ENCODE assay signal across 28 cellular contexts in the genomic region with DNA sequence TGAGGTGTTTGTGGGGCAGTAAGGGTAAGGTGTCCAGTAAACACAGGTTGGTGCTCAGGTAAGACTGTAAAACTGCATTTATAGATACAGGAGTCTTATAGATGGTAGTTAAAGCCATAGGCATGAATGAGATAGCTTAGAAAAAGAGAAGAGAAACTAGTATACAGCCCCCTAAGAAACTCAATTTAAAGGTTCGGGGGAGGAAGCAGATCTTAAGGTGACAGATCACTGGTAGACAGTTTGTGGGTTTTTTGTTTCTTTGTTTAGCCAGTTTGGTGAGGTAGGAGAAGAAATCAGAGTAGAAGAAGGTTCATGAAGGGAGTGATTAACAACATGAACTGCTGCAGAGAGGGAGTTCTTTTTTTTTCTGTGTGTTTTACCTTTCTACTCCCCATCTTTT. TPM values are rescaled to one million over a fixed set of nuclear protein-coding genes. Genes with fewer than 3 reads are reported as not detected.
DNase-seq lines count a peak whose midpoint lies in the region; ATAC-seq and TF ChIP-seq lines count a peak whose summit lies in the region.
"Had no signal": no experiment of that assay in that cellular context is flagged by ENCODE, and none has a peak within 500 bp of the region (broad histone marks: within the 10 kb centered on the region; RNA-seq: fewer than 3 reads in every experiment).

No MANE protein-coding gene starts in this region.

- H3K4me2 ChIP-seq in Karpas-422 (ENCODE audit: low read depth, low read length, poor library complexity, severe bottlenecking) = no peak overlapping the region
- H3K4me2 ChIP-seq in OCI-LY7 (ENCODE audit: low read length) = peak overlapping the region; percentile 53

- peaks cover 14% of the 10 kb centered on the region for H3K36me3 Mint-ChIP-seq in nephron progenitor cell (ENCODE audit: low read depth)
- H3K36me3 Mint-ChIP-seq in activated T-cell treated with anti-CD3 and anti-CD28 coated beads, Interleukin-2, amount 50 U/mL, for 24 hours (ENCODE audit: low read depth) = peaks cover 26% of the 10 kb centered on the region

- no TSS peak for BruUV-seq in OCI-LY7 (replicated peaks; lab: Mats Ljungman, UMichigan)

- CTCF ChIA-PET in OCI-LY7 (lab: Charles Lee; ENCODE audit: unreplicated experiment) = no interaction called here

- no peaks in the 10 kb centered on the region for H3K9me2 ChIP-seq in Karpas-422 (replicated peaks; ENCODE audit: insufficient read depth, low read length)
- no peaks in the 10 kb centered on the region for H3K9me2 ChIP-seq in OCI-LY7 (ENCODE audit: insufficient read depth, low read length)

- no peak overlapping the region for H3K4me3 ChIP-seq in Karpas-422 (ENCODE audit: low read length)
- no peak overlapping the region for H3K4me3 ChIP-seq in OCI-LY7 (ENCODE audit: low read depth, low read length, poor library complexity, severe bottlenecking)
- H3K4me3 ChIP-seq: esophagus squamous epithelium, prostate gland, right lobe of liver, stomach had no signal

- H3K27me3 Mint-ChIP-seq in nephron progenitor cell (ENCODE audit: low read depth, poor library complexity) = no peaks in the 10 kb centered on the region
- no peaks in the 10 kb centered on the region for H3K27me3 Mint-ChIP-seq in activated T-cell treated with anti-CD3 and anti-CD28 coated beads, Interleukin-2, amount 50 U/mL, for 24 hours
- H3K27me3 Mint-ChIP-seq: activated CD4-positive, alpha-beta T cell treated with anti-CD3 and anti-CD28 coated beads for 36 hours; naive thymus-derived CD4-positive, alpha-beta T cell had no signal

- H2AFZ ChIP-seq in Karpas-422 (ENCODE audit: low read length) (no peak overlapping the region), OCI-LY7 (ENCODE audit: low read length) (no peak overlapping the region)

- H3K36me3 ChIP-seq in Karpas-422 (ENCODE audit: insufficient read depth, low read length) (peaks cover 13% of the 10 kb centered on the region; the same call in 1 of the 2 replicates), OCI-LY7 (ENCODE audit: insufficient read depth, low read length) (peaks cover 19% of the 10 kb centered on the region; the same call in 1 of the 2 replicates)
- H3K36me3 ChIP-seq: BE2C, prostate gland, right lobe of liver had no signal

- no peak for TF ChIP-seq CTCF in GM10266 (IDR thresholded peaks at IDR 0.05; ENCODE audit: control insufficient read depth, insufficient read depth, low read depth, missing control alignments)
- no peak for TF ChIP-seq CTCF in OCI-LY7 (conservative IDR thresholded peaks at IDR 0.05; ENCODE audit: low read length)
- TF ChIP-seq CTCF in nephron progenitor cell (IDR thresholded peaks at IDR 0.05) = no peak

- DNase-seq in GM10266 (ENCODE audit: extremely low spot score) (peak; percentile 39), Karpas-422 (peak; percentile 62), OCI-LY7 (ENCODE audit: low spot score) (peak; percentile 52), nephron progenitor cell (no peak), T1000 (lab: John Stamatoyannopoulos, UW) (no peak)
- DNase-seq in activated T-cell treated with anti-CD3 and anti-CD28 coated beads, Interleukin-2, amount 50 U/mL, for 24 hours = no peak
- DNase-seq: activated CD4-positive, alpha-beta T cell treated with anti-CD3 and anti-CD28 coated beads for 36 hours; activated naive CD4-positive, alpha-beta T cell treated with anti-CD3 and anti-CD28 coated beads, Interleukin-2, amount 50 U/mL, for 16 hours; amygdala; BE2C; esophagus squamous epithelium; foreskin keratinocyte; HCEC 1CT; Kasumi-1; midbrain; naive thymus-derived CD4-positive, alpha-beta T cell; NCI-H146; NCI-H2107; NCI-H345; nucleus accumbens; right lobe of liver; stimulated activated CD8-positive, alpha-beta memory T cell treated with anti-CD3 and anti-CD28 coated beads, Interleukin-4, amount 100 ng/mL, for 48 hours; stomach had no signal

- H3K4me1 Mint-ChIP-seq in nephron progenitor cell = peaks cover 18% of the 10 kb centered on the region
- H3K4me1 Mint-ChIP-seq in activated T-cell treated with anti-CD3 and anti-CD28 coated beads, Interleukin-2, amount 50 U/mL, for 24 hours (ENCODE audit: low read depth) = peaks cover 8% of the 10 kb centered on the region

- H3K4me1 ChIP-seq in Karpas-422 (ENCODE audit: low read length) (peaks cover 65% of the 10 kb centered on the region), OCI-LY7 (ENCODE audit: insufficient read depth, low read length, poor library complexity, severe bottlenecking) (peaks cover 33% of the 10 kb centered on the region)
- H3K4me1 ChIP-seq: BE2C, prostate gland, right lobe of liver had no signal

- ATAC-seq in GM21367 (IDR thresholded peaks at IDR 0.05; ENCODE audit: unreplicated experiment) = no peak
- ATAC-seq: activated CD4-positive, alpha-beta T cell treated with anti-CD3 and anti-CD28 coated beads for 36 hours; foreskin keratinocyte; naive thymus-derived CD4-positive, alpha-beta T cell; right lobe of liver; SK-N-SH treated with all-trans-retinoic acid at 6 μM for 48 hours had no signal

- H3K79me2 ChIP-seq in Karpas-422 (ENCODE audit: low read length) = peaks cover 8% of the 10 kb centered on the region; the same call in 1 of the 2 replicates
- peaks cover 2% of the 10 kb centered on the region; the same call in 1 of the 2 replicates for H3K79me2 ChIP-seq in OCI-LY7 (ENCODE audit: insufficient read depth, low read depth, low read length)

- no peaks in the 10 kb centered on the region for H3K27me3 ChIP-seq in Karpas-422 (ENCODE audit: low read length)
- H3K27me3 ChIP-seq: BE2C, esophagus squamous epithelium, foreskin keratinocyte, right lobe of liver, stomach had no signal

- peak overlapping the region; percentile 77 for H3K27ac Mint-ChIP-seq in nephron progenitor cell
- no peak overlapping the region for H3K27ac Mint-ChIP-seq in activated T-cell treated with anti-CD3 and anti-CD28 coated beads, Interleukin-2, amount 50 U/mL, for 24 hours
- H3K27ac Mint-ChIP-seq: activated CD4-positive, alpha-beta T cell treated with anti-CD3 and anti-CD28 coated beads for 36 hours; activated T-helper 2 cell treated with anti-CD3 and anti-CD28 coated beads, Interferon-gamma antibody, Interleukin-2, Interleukin-4, amounts not matched to agents 10 μg/mL and 5 μg/mL and 100 μg/mL, durations not matched to agents 14 hours and 24 hours and 36 hours had no signal

- POLR2A ChIA-PET in OCI-LY7 (lab: Charles Lee) = interaction anchor here (0.5 kb wide), 1 partner anchor 241 kb away, joined by 3 read pairs; no protein-coding TSS in a partner anchor

- H3K9me3 ChIP-seq in Karpas-422 (ENCODE audit: low read length) (no peaks in the 10 kb centered on the region), OCI-LY7 (ENCODE audit: low read length) (no peaks in the 10 kb centered on the region)
- H3K9me3 ChIP-seq: BE2C, esophagus squamous epithelium, prostate gland, right lobe of liver, stomach had no signal

- intact Hi-C loops in OCI-LY7 (cut with micrococcal nuclease; ENCODE audit: unreplicated experiment) = no loop called here

- no peaks in the 10 kb centered on the region for H3K9me3 Mint-ChIP-seq in nephron progenitor cell
- no peaks in the 10 kb centered on the region for H3K9me3 Mint-ChIP-seq in activated T-cell treated with anti-CD3 and anti-CD28 coated beads, Interleukin-2, amount 50 U/mL, for 24 hours
- H3K9me3 Mint-ChIP-seq: activated T-helper 2 cell treated with anti-CD3 and anti-CD28 coated beads, Interferon-gamma antibody, Interleukin-2, Interleukin-4, amounts not matched to agents 10 μg/mL and 5 μg/mL and 100 μg/mL, durations not matched to agents 14 hours and 24 hours and 36 hours had no signal

- H3K27ac ChIP-seq in Karpas-422 (ENCODE audit: low read length) (peak overlapping the region; percentile 38), OCI-LY7 (ENCODE audit: low read depth, low read length, poor library complexity, severe bottlenecking) (peak overlapping the region; percentile 43)
- H3K27ac ChIP-seq: esophagus squamous epithelium, foreskin keratinocyte, prostate gland, right lobe of liver, stomach, VCaP had no signal

- no peak overlapping the region for H3K4me3 Mint-ChIP-seq in nephron progenitor cell
- no peak overlapping the region for H3K4me3 Mint-ChIP-seq in activated T-cell treated with anti-CD3 and anti-CD28 coated beads, Interleukin-2, amount 50 U/mL, for 24 hours
- H3K4me3 Mint-ChIP-seq: activated CD4-positive, alpha-beta T cell treated with anti-CD3 and anti-CD28 coated beads for 36 hours; naive thymus-derived CD4-positive, alpha-beta T cell had no signal

- no peak overlapping the region for H3K9ac ChIP-seq in Karpas-422 (ENCODE audit: low read length)

- H4K20me1 ChIP-seq in Karpas-422 (ENCODE audit: insufficient read depth, low read depth, low read length) (no peaks in the 10 kb centered on the region), OCI-LY7 (ENCODE audit: insufficient read depth, low read length) (no peaks in the 10 kb centered on the region)

RNA-seq across cellular contexts. Expression of gene AGO3, which starts 6.1 kb away (rescaled TPM):
- total RNA-seq in Karpas-422 (2014; rRNA removed; shearing (Covaris generic); ENCODE audit: low replicate concordance) = 21.2 and 46.8 TPM in 2 replicates
- total RNA-seq in OCI-LY7 (2014; rRNA removed; shearing (Covaris generic)) = 22.5 and 25.1 TPM in 2 replicates
- total RNA-seq in OCI-LY7 (2022) = 38.4 and 42.0 TPM in 2 replicates

RNA-seq across cellular contexts. Expression of gene AGO1, which starts 41.8 kb away (rescaled TPM):
- total RNA-seq in Karpas-422 (2014; rRNA removed; shearing (Covaris generic); ENCODE audit: low replicate concordance) = 18.7 and 21.4 TPM in 2 replicates
- total RNA-seq in OCI-LY7 (2014; rRNA removed; shearing (Covaris generic)) = 5.8 and 8.1 TPM in 2 replicates
- total RNA-seq in OCI-LY7 (2022) = 20.6 and 20.9 TPM in 2 replicates

Comparison
In these comparisons a context has a peak if more than half of its experiments do, and no peak if none do; other contexts are left out.
1. DNase-seq: peak in GM10266 (single experiment), Karpas-422 (single experiment) and OCI-LY7 (single experiment); none in nephron progenitor cell (single experiment), T1000 (single experiment) and activated T-cell treated with anti-CD3 and anti-CD28 coated beads, Interleukin-2, amount 50 U/mL, for 24 hours (single experiment).